ENCODE assay signal across 1 cellular context in genomic region chr16:72609933-72610332, GRCh38.
TF ChIP-seq lines count a peak whose summit lies in the region.

No MANE protein-coding gene starts in this region.

TF ChIP-seq in GM23338, 12 proteins besides CTCF, POLR2A, EP300 and RAD21 (continued from another document):
- no peak for TF ChIP-seq ZNF462 (CRISPR knock-in tag; IDR thresholded peaks at IDR 0.05)
